ENCODE assay signal across 8 cellular contexts in the genomic region with DNA sequence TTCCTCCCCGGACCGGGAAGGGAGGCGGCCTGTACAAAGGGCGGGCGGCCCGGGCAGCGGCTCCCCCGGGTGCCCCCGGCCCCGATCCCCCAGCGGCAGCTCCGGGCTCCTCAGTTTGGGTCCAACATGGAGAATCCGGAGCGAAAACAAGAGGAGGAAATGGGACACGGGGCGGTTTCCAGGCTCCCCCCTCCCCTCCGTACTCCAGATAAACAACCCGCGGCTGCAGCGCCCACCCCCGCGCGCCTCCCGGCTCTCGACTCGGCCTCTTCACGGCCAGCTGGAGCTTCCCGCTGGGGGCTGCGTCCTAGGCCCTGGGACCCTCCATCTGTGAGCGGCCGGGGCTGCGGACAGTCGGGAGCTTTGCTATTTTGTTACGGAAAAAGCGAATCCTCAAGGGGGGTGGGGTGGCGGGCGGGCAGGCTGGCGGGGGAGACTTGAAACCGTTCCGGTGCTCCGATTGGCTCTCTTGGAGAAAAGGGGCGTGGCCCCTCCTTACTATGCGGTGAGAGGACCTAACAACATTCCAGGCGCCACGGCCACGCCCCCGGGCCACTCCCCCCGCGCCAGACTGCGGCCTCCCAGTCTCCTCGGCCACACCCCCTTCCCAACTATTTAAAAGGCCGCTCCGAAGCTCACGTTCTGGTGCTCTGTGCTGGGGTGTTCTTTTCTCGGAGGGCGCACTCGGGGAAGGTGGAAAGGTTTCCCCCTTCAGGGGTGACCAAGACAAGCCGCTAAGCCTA. TPM values are rescaled to one million over a fixed set of nuclear protein-coding genes. Genes with fewer than 3 reads are reported as not detected.
DNase-seq lines count a peak whose midpoint lies in the region; ATAC-seq and TF ChIP-seq lines count a peak whose summit lies in the region.

A gene with protein sequence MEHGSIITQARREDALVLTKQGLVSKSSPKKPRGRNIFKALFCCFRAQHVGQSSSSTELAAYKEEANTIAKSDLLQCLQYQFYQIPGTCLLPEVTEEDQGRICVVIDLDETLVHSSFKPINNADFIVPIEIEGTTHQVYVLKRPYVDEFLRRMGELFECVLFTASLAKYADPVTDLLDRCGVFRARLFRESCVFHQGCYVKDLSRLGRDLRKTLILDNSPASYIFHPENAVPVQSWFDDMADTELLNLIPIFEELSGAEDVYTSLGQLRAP (minus strand): TSS at position 153 of the 743 bp plus-strand sequence. CDS start 294 bp downstream, outside the sequence.

- no peaks in the 10 kb centered on the region for H3K36me3 ChIP-seq in colonic mucosa

- intact Hi-C loops in activated CD4-positive, alpha-beta T cell treated with anti-CD3 and anti-CD28 coated beads, Interleukin-2, amount 10 ng/mL, durations not matched to agents 24 days and 14 days (cut with micrococcal nuclease): loop anchor here (1.0 to 10.0 kb wide), 8 partner anchors 16 to 1748 kb away; a partner anchor contains a TSS
- intact Hi-C loops in colonic mucosa (cut with DNase I): loop anchor here (5.0 kb wide), 1 partner anchor 324 kb away; a partner anchor contains a TSS

- H3K4me3 Mint-ChIP-seq in activated CD4-positive, alpha-beta T cell treated with anti-CD3 and anti-CD28 coated beads, Interleukin-2, amount 10 ng/mL, durations not matched to agents 24 days and 14 days: peak within 1 kb of the TSS; percentile 83

- TF ChIP-seq CTCF in colonic mucosa (IDR thresholded peaks at IDR 0.05): no peak

- DNase-seq in AG08395 (ENCODE audit: low spot score) (peak; percentile 100), NCI-H69 (lab: John Stamatoyannopoulos, UW) (peak; percentile 99), colonic mucosa (peak; percentile 100), kidney tubule cell (ENCODE audit: low spot score) (peak; percentile 98)
- peak; percentile 97 for DNase-seq in activated CD4-positive, alpha-beta T cell treated with anti-CD3 and anti-CD28 coated beads, Interleukin-2, amount 10 ng/mL, durations not matched to agents 24 days and 14 days
- DNase-seq in stimulated activated CD4-positive, alpha-beta T cell treated with anti-CD3 and anti-CD28 coated beads, Interleukin-1b, Interleukin-23, amount 100 ng/mL, for 1 hour (ENCODE audit: low read depth in 2 of 2): peak; percentile 75 to 78

- ATAC-seq in GM19043 (IDR thresholded peaks at IDR 0.05; ENCODE audit: low read depth, unreplicated experiment) (peak; percentile 34), HG03460 (IDR thresholded peaks at IDR 0.05; ENCODE audit: unreplicated experiment) (peak; percentile 42)

- H3K9me3 Mint-ChIP-seq in activated CD4-positive, alpha-beta T cell treated with anti-CD3 and anti-CD28 coated beads, Interleukin-2, amount 10 ng/mL, durations not matched to agents 24 days and 14 days: no peaks in the 10 kb centered on the region

- H3K9me3 ChIP-seq in colonic mucosa: no peaks in the 10 kb centered on the region

- H3K27me3 Mint-ChIP-seq in activated CD4-positive, alpha-beta T cell treated with anti-CD3 and anti-CD28 coated beads, Interleukin-2, amount 10 ng/mL, durations not matched to agents 24 days and 14 days: peaks cover 21% of the 10 kb centered on the region

- no peaks in the 10 kb centered on the region for H3K27me3 ChIP-seq in colonic mucosa

- peak within 1 kb of the TSS; percentile 75 for H3K27ac Mint-ChIP-seq in activated CD4-positive, alpha-beta T cell treated with anti-CD3 and anti-CD28 coated beads, Interleukin-2, amount 10 ng/mL, durations not matched to agents 24 days and 14 days

- peak within 1 kb of the TSS; percentile 93 for H3K4me3 ChIP-seq in colonic mucosa

- peaks cover 40% of the 10 kb centered on the region for H3K4me1 Mint-ChIP-seq in activated CD4-positive, alpha-beta T cell treated with anti-CD3 and anti-CD28 coated beads, Interleukin-2, amount 10 ng/mL, durations not matched to agents 24 days and 14 days

- peak within 1 kb of the TSS; percentile 96 for H3K27ac ChIP-seq in colonic mucosa

- H3K36me3 Mint-ChIP-seq in activated CD4-positive, alpha-beta T cell treated with anti-CD3 and anti-CD28 coated beads, Interleukin-2, amount 10 ng/mL, durations not matched to agents 24 days and 14 days (ENCODE audit: low read depth): peaks cover 6% of the 10 kb centered on the region

- H3K9ac ChIP-seq in colonic mucosa (ENCODE audit: low read depth in 2 of 2, low read length in 2 of 2): peak within 1 kb of the TSS; percentile 98 to 99

- peaks cover 16% of the 10 kb centered on the region for H3K4me1 ChIP-seq in colonic mucosa

RNA-seq across cellular contexts. Expression of the gene that starts here (rescaled TPM):
- 81.4 and 82.7 TPM in 2 replicates for total RNA-seq in activated CD4-positive, alpha-beta T cell treated with anti-CD3 and anti-CD28 coated beads, Interleukin-2, amount 10 ng/mL, durations not matched to agents 24 days and 14 days
- 100 to 1,000 TPM; 131 to 200 TPM for total RNA-seq in colonic mucosa

Comparison
In these comparisons a context has a peak if more than half of its experiments do, and no peak if none do; other contexts are left out.
1. Peak in every context shown above with its lines: DNase-seq, ATAC-seq, H3K4me3 ChIP-seq and H3K27ac ChIP-seq.